In the genomic region with DNA sequence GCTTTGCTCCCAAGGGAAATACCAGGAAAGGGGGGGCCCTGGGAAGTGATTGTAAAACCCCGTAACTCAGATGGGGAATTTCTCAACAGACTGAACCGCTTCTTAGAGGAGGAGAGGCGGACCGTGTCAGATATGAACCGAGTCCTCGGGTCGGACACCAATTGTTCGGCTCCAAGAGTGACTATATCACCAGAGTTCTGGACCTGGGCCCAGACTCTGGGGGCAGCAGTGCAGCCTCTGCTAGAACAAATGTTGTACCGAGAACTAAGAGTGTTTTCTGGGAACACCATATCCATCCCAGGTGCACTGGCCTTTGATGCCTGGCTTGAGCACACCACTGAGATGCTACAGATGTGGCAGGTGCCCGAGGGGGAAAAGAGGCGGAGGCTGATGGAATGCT, we compare ENCODE assay signal across 16 cellular contexts. TPM values are rescaled to one million over a fixed set of nuclear protein-coding genes. Genes with fewer than 3 reads are reported as not detected.
DNase-seq lines count a peak whose midpoint lies in the region; TF ChIP-seq lines count a peak whose summit lies in the region.
"Had no signal": no experiment of that assay in that cellular context is flagged by ENCODE, and none has a peak within 500 bp of the region (broad histone marks: within the 10 kb centered on the region; RNA-seq: fewer than 3 reads in every experiment).

No MANE protein-coding gene starts in this region.

- peaks cover 11% of the 10 kb centered on the region for H3K27me3 Mint-ChIP-seq in neural crest cell (ENCODE audit: low read depth)

- peaks cover 7% of the 10 kb centered on the region; the same call in 1 of the 2 replicates for H3K27me3 ChIP-seq in H7 (ENCODE audit: control insufficient read depth, insufficient read depth, low read length)
- peaks cover 0 to 72% (median 20%) of the 10 kb centered on the region in 45 donors for H3K27me3 ChIP-seq in dorsolateral prefrontal cortex
- H3K27me3 ChIP-seq: MG63 had no signal

- no peaks in the 10 kb centered on the region for H3K9me3 Mint-ChIP-seq in neural crest cell

- H3K27ac ChIP-seq in dorsolateral prefrontal cortex (peak overlapping the region in 3 of 59 donors; percentile 1 to 73 (median 46)), substantia nigra (ENCODE audit: low read depth, low read length, poor library complexity, severe bottlenecking) (no peak overlapping the region)

- no peak overlapping the region for H3K27ac Mint-ChIP-seq in neural crest cell (ENCODE audit: unreplicated experiment)

- intact Hi-C loops in dorsolateral prefrontal cortex (cut with DNase I): no loop called here

- peak overlapping the region; percentile 3 for H3K4me3 Mint-ChIP-seq in neural crest cell

- no peaks in the 10 kb centered on the region for H3K36me3 ChIP-seq in H7 (replicated peaks; ENCODE audit: control insufficient read depth, insufficient read depth, low read length)
- H3K36me3 ChIP-seq: HAP-1, MG63 had no signal

- no peak for TF ChIP-seq CTCF in dorsolateral prefrontal cortex (IDR thresholded peaks at IDR 0.05 in 54 of 56, conservative IDR thresholded peaks at IDR 0.05 in 2 of 56; ENCODE audit: low read depth in 1 of 56, partially characterized antibody in 56 of 56)
- TF ChIP-seq CTCF in neural crest cell (conservative IDR thresholded peaks at IDR 0.05): no peak

- peaks cover 4% of the 10 kb centered on the region for H3K4me1 Mint-ChIP-seq in neural crest cell

- H3K36me3 Mint-ChIP-seq in neural crest cell (ENCODE audit: low read depth): no peaks in the 10 kb centered on the region

- DNase-seq in NCI-H2029 (lab: John Stamatoyannopoulos, UW) (peak; percentile 51), NCI-H2029 treated with DMSO at 0.1 percent for 48 hours (lab: John Stamatoyannopoulos, UW) (no peak), H7 (peak; percentile 28), dorsolateral prefrontal cortex (peak in 3 of 10 donors; percentile 28 to 59 (median 32)), neural crest cell (ENCODE audit: low read depth, low spot score) (no peak), substantia nigra (lab: John Stamatoyannopoulos, UW) (no peak), NCI-H446 treated with DMSO at 0.1 percent for 48 hours (lab: John Stamatoyannopoulos, UW) (no peak), NCI-H2227 (lab: John Stamatoyannopoulos, UW; ENCODE audit: unreplicated experiment) (no peak)
- DNase-seq: 8988T, C1 segment of cervical spinal cord, MG63, NCI-H1930, NCI-H510A treated with DMSO at 0.1 percent for 48 hours had no signal

- H3K4me3 ChIP-seq in H7 (ENCODE audit: insufficient read depth, low read depth, low read length): no peak overlapping the region
- H3K4me3 ChIP-seq in dorsolateral prefrontal cortex: peak overlapping the region in 52 of 59 donors; percentile 7 to 66 (median 45)
- H3K4me3 ChIP-seq: HAP-1, MG63 had no signal

RNA-seq across cellular contexts. Expression of a gene that starts 1.0 kb away (rescaled TPM):
- total RNA-seq in H7 (2014; rRNA removed; shearing (Covaris generic)): 5.2 and 9.2 TPM in 2 replicates
- total RNA-seq in dorsolateral prefrontal cortex (100 to 1,000 TPM in 1 of 120 experiments, 10 to 100 TPM in 119; 19.7 to 108 (median 62.0) TPM), neural crest cell (9.8 and 10.0 TPM in 2 replicates)
- total RNA-seq: HepG2, RPMI7951 had no signal

RNA-seq across cellular contexts. Expression of a gene that starts 15.0 kb away (rescaled TPM):
- 7.5 and 9.8 TPM in 2 replicates for total RNA-seq in H7 (2014; rRNA removed; shearing (Covaris generic))
- total RNA-seq in dorsolateral prefrontal cortex (10 to 100 TPM; 17.4 to 68.1 (median 42.5) TPM), neural crest cell (9.7 and 10.4 TPM in 2 replicates)

Comparison
In these comparisons a context has a peak if more than half of its experiments do, and no peak if none do; other contexts are left out.
1. DNase-seq: peak in NCI-H2029 (single experiment) and H7 (single experiment); none in NCI-H2029 treated with DMSO at 0.1 percent for 48 hours (single experiment), neural crest cell (single experiment), substantia nigra (0 of 49), NCI-H446 treated with DMSO at 0.1 percent for 48 hours (single experiment) and NCI-H2227 (single experiment).